In genomic region chr2:113080134-113080533, GRCh38 we compare ENCODE assay signal across 8 cellular contexts. TPM values are rescaled to one million over a fixed set of nuclear protein-coding genes. Genes with fewer than 3 reads are reported as not detected.
DNase-seq lines count a peak whose midpoint lies in the region; ATAC-seq and TF ChIP-seq lines count a peak whose summit lies in the region.

No MANE protein-coding gene starts in this region.

- TF ChIP-seq POLR2A in adrenal gland (IDR thresholded peaks at IDR 0.05), result no peak

- no peak overlapping the region for H3K4me3 ChIP-seq in RWPE2 (ENCODE audit: severe bottlenecking)
- H3K4me3 ChIP-seq in adrenal gland, result no peak overlapping the region

- H3K9me3 ChIP-seq in RWPE2 (ENCODE audit: severe bottlenecking) (no peaks in the 10 kb centered on the region), adrenal gland (replicated peaks in 1 of 3) (no peaks in the 10 kb centered on the region)

- intact Hi-C loops in adrenal gland (cut with DNase I), result loop anchor here (2.0 to 10.0 kb wide), 5 partner anchors 47 to 295 kb away; partner anchors contain the start of gene IL1RN (in 1 of the 2)

- 29 to 38% (median 32%) methylated on average over 8 to 9 of the region's 9 CpGs for WGBS in adrenal gland, 4 donors

- no peak overlapping the region for H3K27ac ChIP-seq in RWPE2 (ENCODE audit: poor library complexity, severe bottlenecking)
- no peak overlapping the region for H3K27ac ChIP-seq in adrenal gland

- H3K27me3 ChIP-seq in RWPE2 (ENCODE audit: insufficient read depth, poor library complexity, severe bottlenecking) (no peaks in the 10 kb centered on the region), adrenal gland (no peaks in the 10 kb centered on the region)

- TF ChIP-seq CTCF in RWPE2 (IDR thresholded peaks at IDR 0.05; ENCODE audit: poor library complexity, severe bottlenecking) (peak; percentile 77), adrenal gland (IDR thresholded peaks at IDR 0.05) (peak; percentile 46 to 72 (median 66))

- H3K36me3 ChIP-seq in RWPE2 (ENCODE audit: low read depth) (no peaks in the 10 kb centered on the region), adrenal gland (replicated peaks in 1 of 2) (no peaks in the 10 kb centered on the region)

- ATAC-seq in HG02798 (IDR thresholded peaks at IDR 0.05; ENCODE audit: poor library complexity, unreplicated experiment), result peak; percentile 34
- no peak for ATAC-seq in RWPE2 (ENCODE audit: low read depth)
- ATAC-seq in GM19023 (IDR thresholded peaks at IDR 0.05; ENCODE audit: unreplicated experiment), result no peak

- H3K4me1 ChIP-seq in RWPE2 (ENCODE audit: insufficient read depth, poor library complexity, severe bottlenecking) (peaks cover 27% of the 10 kb centered on the region), adrenal gland (replicated peaks in 1 of 2) (no peaks in the 10 kb centered on the region)

- DNase-seq in COLO668 (lab: John Stamatoyannopoulos, UW; ENCODE audit: unreplicated experiment) (peak; percentile 4), RWPE2 (ENCODE audit: low spot score) (no peak), adrenal gland (peak; percentile 35 to 65 (median 51)), inferior parietal cortex (ENCODE audit: extremely low spot score) (peak; percentile 17), cerebellum (ENCODE audit: low spot score) (no peak)
- peak in 2 of 3 donors; percentile 33 to 42 for DNase-seq in stimulated activated CD4-positive, alpha-beta T cell treated with anti-CD3 and anti-CD28 coated beads, TNF-alpha, amount 100 ng/mL, for 48 hours (ENCODE audit: low read depth in 3 of 3)

RNA-seq across cellular contexts. Expression of gene IL1F10, which starts 12.4 kb away (rescaled TPM):
- total RNA-seq in adrenal gland (not detected), cerebellum (not detected)
- polyA plus RNA-seq in adrenal gland, result not detected

RNA-seq across cellular contexts. Expression of gene IL36RN, which starts 21.1 kb away (rescaled TPM):
- total RNA-seq in adrenal gland (not detected), cerebellum (not detected)
- polyA plus RNA-seq in adrenal gland, result not detected

RNA-seq across cellular contexts. Expression of gene IL36B, which starts 27.5 kb away (rescaled TPM):
- not detected for total RNA-seq in adrenal gland
- not detected for polyA plus RNA-seq in adrenal gland
- total RNA-seq in cerebellum, result not detected

RNA-seq across cellular contexts. Expression of gene IL1RN, which starts 47.3 kb away (rescaled TPM):
- total RNA-seq in adrenal gland (1 to 10 TPM in 4 of 8 donors, under 1 TPM in 2, not detected in 2; 0.42 to 6.1 (median 1.1) TPM), cerebellum (not detected)
- 1 to 10 TPM; 1.4 to 2.6 (median 2.5) TPM for polyA plus RNA-seq in adrenal gland

Comparison
In these comparisons a context has a peak if more than half of its experiments do, and no peak if none do; other contexts are left out.
1. DNase-seq: peak in COLO668 (single experiment), adrenal gland (7 of 7), inferior parietal cortex (single experiment) and stimulated activated CD4-positive, alpha-beta T cell treated with anti-CD3 and anti-CD28 coated beads, TNF-alpha, amount 100 ng/mL, for 48 hours (2 of 3); none in RWPE2 (single experiment) and cerebellum (single experiment).